ENCODE assay signal across 10 cellular contexts in genomic region chr2:159922563-159922962, GRCh38. TPM values are rescaled to one million over a fixed set of nuclear protein-coding genes. Genes with fewer than 3 reads are reported as not detected.
DNase-seq lines count a peak whose midpoint lies in the region; ATAC-seq lines count a peak whose summit lies in the region.
"Had no signal": no experiment of that assay in that cellular context is flagged by ENCODE, and none has a peak within 500 bp of the region (broad histone marks: within the 10 kb centered on the region; RNA-seq: fewer than 3 reads in every experiment).

No MANE protein-coding gene starts in this region.

- in situ Hi-C loops in G401 (cut with HindIII; ENCODE audit: low sequenced_read_pairs): no loop called here

- H3K9me3 Mint-ChIP-seq in activated naive CD8-positive, alpha-beta T cell treated with anti-CD3 and anti-CD28 coated beads, Interleukin-2, amount 50 U/mL, for 24 hours: no peaks in the 10 kb centered on the region
- no peaks in the 10 kb centered on the region for H3K9me3 Mint-ChIP-seq in activated naive CD8-positive, alpha-beta T cell treated with anti-CD3 and anti-CD28 coated beads for 36 hours
- no peaks in the 10 kb centered on the region for H3K9me3 Mint-ChIP-seq in stimulated activated effector memory CD8-positive, alpha-beta T cell treated with anti-CD3 and anti-CD28 coated beads, Interleukin-12 subunit alpha, Interleukin-12 subunit beta, amount 100 ng/mL, for 72 hours
- H3K9me3 Mint-ChIP-seq: activated CD4-positive, alpha-beta memory T cell treated with anti-CD3 and anti-CD28 coated beads for 36 hours had no signal

- H3K4me1 Mint-ChIP-seq in activated naive CD8-positive, alpha-beta T cell treated with anti-CD3 and anti-CD28 coated beads, Interleukin-2, amount 50 U/mL, for 24 hours: peaks cover 28% of the 10 kb centered on the region
- peaks cover 9% of the 10 kb centered on the region for H3K4me1 Mint-ChIP-seq in activated naive CD8-positive, alpha-beta T cell treated with anti-CD3 and anti-CD28 coated beads for 36 hours
- H3K4me1 Mint-ChIP-seq in stimulated activated effector memory CD8-positive, alpha-beta T cell treated with anti-CD3 and anti-CD28 coated beads, Interleukin-12 subunit alpha, Interleukin-12 subunit beta, amount 100 ng/mL, for 72 hours: peaks cover 27% of the 10 kb centered on the region

- peaks cover 14% of the 10 kb centered on the region for H3K27me3 Mint-ChIP-seq in activated naive CD8-positive, alpha-beta T cell treated with anti-CD3 and anti-CD28 coated beads, Interleukin-2, amount 50 U/mL, for 24 hours
- H3K27me3 Mint-ChIP-seq in activated naive CD8-positive, alpha-beta T cell treated with anti-CD3 and anti-CD28 coated beads for 36 hours: peaks cover 37% of the 10 kb centered on the region

- DNase-seq in activated naive CD8-positive, alpha-beta T cell treated with anti-CD3 and anti-CD28 coated beads, Interleukin-2, amount 50 U/mL, for 24 hours: no peak
- DNase-seq in activated naive CD8-positive, alpha-beta T cell treated with anti-CD3 and anti-CD28 coated beads for 36 hours: no peak
- DNase-seq in stimulated activated effector memory CD8-positive, alpha-beta T cell treated with anti-CD3 and anti-CD28 coated beads, Interleukin-12 subunit alpha, Interleukin-12 subunit beta, amount 100 ng/mL, for 72 hours (ENCODE audit: low spot score in 2 of 2): no peak
- DNase-seq in activated CD4-positive, CD25-positive, alpha-beta regulatory T cell treated with anti-CD3 and anti-CD28 coated beads, Interleukin-2, amount 50 U/mL, for 72 hours: no peak
- DNase-seq in kidney tubule cell (ENCODE audit: low spot score) (no peak), G401 (ENCODE audit: low spot score) (no peak)
- DNase-seq: activated CD4-positive, alpha-beta memory T cell treated with anti-CD3 and anti-CD28 coated beads for 36 hours; NCI-H2081 treated with DMSO at 0.1 percent for 48 hours had no signal

- peak overlapping the region; percentile 50 for H3K27ac Mint-ChIP-seq in activated naive CD8-positive, alpha-beta T cell treated with anti-CD3 and anti-CD28 coated beads, Interleukin-2, amount 50 U/mL, for 24 hours
- H3K27ac Mint-ChIP-seq in activated naive CD8-positive, alpha-beta T cell treated with anti-CD3 and anti-CD28 coated beads for 36 hours: no peak overlapping the region
- H3K27ac Mint-ChIP-seq in stimulated activated effector memory CD8-positive, alpha-beta T cell treated with anti-CD3 and anti-CD28 coated beads, Interleukin-12 subunit alpha, Interleukin-12 subunit beta, amount 100 ng/mL, for 72 hours: no peak overlapping the region
- H3K27ac Mint-ChIP-seq: activated CD4-positive, alpha-beta memory T cell treated with anti-CD3 and anti-CD28 coated beads for 36 hours had no signal

- H3K4me3 Mint-ChIP-seq in activated naive CD8-positive, alpha-beta T cell treated with anti-CD3 and anti-CD28 coated beads, Interleukin-2, amount 50 U/mL, for 24 hours: no peak overlapping the region
- H3K4me3 Mint-ChIP-seq in activated naive CD8-positive, alpha-beta T cell treated with anti-CD3 and anti-CD28 coated beads for 36 hours: no peak overlapping the region
- H3K4me3 Mint-ChIP-seq in stimulated activated effector memory CD8-positive, alpha-beta T cell treated with anti-CD3 and anti-CD28 coated beads, Interleukin-12 subunit alpha, Interleukin-12 subunit beta, amount 100 ng/mL, for 72 hours: peak overlapping the region; percentile 4
- H3K4me3 Mint-ChIP-seq: activated CD4-positive, alpha-beta memory T cell treated with anti-CD3 and anti-CD28 coated beads for 36 hours had no signal

- ATAC-seq in activated naive CD8-positive, alpha-beta T cell treated with anti-CD3 and anti-CD28 coated beads, Interleukin-2, amount 50 U/mL, for 24 hours: peak; percentile 30
- ATAC-seq in GM21825 (IDR thresholded peaks at IDR 0.05; ENCODE audit: unreplicated experiment): peak; percentile 66
- peak; percentile 65 for ATAC-seq in HG03432 (IDR thresholded peaks at IDR 0.05; ENCODE audit: unreplicated experiment)
- peak; percentile 49 for ATAC-seq in stimulated activated effector memory CD8-positive, alpha-beta T cell treated with anti-CD3 and anti-CD28 coated beads, Interleukin-12 subunit alpha, Interleukin-12 subunit beta, amount 100 ng/mL, for 72 hours

- H3K36me3 Mint-ChIP-seq in activated naive CD8-positive, alpha-beta T cell treated with anti-CD3 and anti-CD28 coated beads, Interleukin-2, amount 50 U/mL, for 24 hours (ENCODE audit: low read depth): no peaks in the 10 kb centered on the region
- H3K36me3 Mint-ChIP-seq in activated naive CD8-positive, alpha-beta T cell treated with anti-CD3 and anti-CD28 coated beads for 36 hours: no peaks in the 10 kb centered on the region
- no peaks in the 10 kb centered on the region for H3K36me3 Mint-ChIP-seq in stimulated activated effector memory CD8-positive, alpha-beta T cell treated with anti-CD3 and anti-CD28 coated beads, Interleukin-12 subunit alpha, Interleukin-12 subunit beta, amount 100 ng/mL, for 72 hours
- H3K36me3 Mint-ChIP-seq: activated CD4-positive, alpha-beta memory T cell treated with anti-CD3 and anti-CD28 coated beads for 36 hours had no signal

RNA-seq across cellular contexts. Expression of gene LY75, which starts 18.0 kb away (rescaled TPM):
- total RNA-seq in activated naive CD8-positive, alpha-beta T cell treated with anti-CD3 and anti-CD28 coated beads for 36 hours: 10 to 100 TPM; 22.2 to 24.0 TPM
- total RNA-seq in G401 (2014; rRNA removed; shearing (Covaris generic)): not detected in 2 replicates

Comparison
In these comparisons a context has a peak if more than half of its experiments do, and no peak if none do; other contexts are left out.
1. RNA of gene LY75, which starts 18.0 kb away (total RNA-seq): 22.2 to 24.0 TPM in activated naive CD8-positive, alpha-beta T cell treated with anti-CD3 and anti-CD28 coated beads for 36 hours; not detected in G401; every median in the first group is over 10 times any median in the second.
2. Peak in every context shown above with its lines, with median percentiles within 50 percentile points of each other: ATAC-seq.